Comparison of ENCODE assay signal across 30 cellular contexts in genomic region chr2:167318581-167318980, GRCh38. TPM values are rescaled to one million over a fixed set of nuclear protein-coding genes. Genes with fewer than 3 reads are reported as not detected.
"Had no signal": no experiment of that assay in that cellular context is flagged by ENCODE, and none has a peak within 500 bp of the region (broad histone marks: within the 10 kb centered on the region; RNA-seq: fewer than 3 reads in every experiment).

No MANE protein-coding gene starts in this region.

- H3K4me3 ChIP-seq: left lung, lower lobe of right lung, neural progenitor cell, right atrium auricular region, right lobe of liver, smooth muscle cell, suprapubic skin, thoracic aorta, tibial artery, upper lobe of right lung had no signal

- H3K27ac ChIP-seq: left lung, lower lobe of right lung, neural progenitor cell, neutrophil, parathyroid adenoma, right atrium auricular region, right lobe of liver, suprapubic skin, thoracic aorta, tibial artery, upper lobe of right lung had no signal

- H3K4me1 ChIP-seq: left lung, lower lobe of right lung, neural progenitor cell, parathyroid adenoma, right atrium auricular region, right lobe of liver, suprapubic skin, tibial artery, upper lobe of right lung had no signal

- H3K36me3 ChIP-seq: left lung, lower lobe of right lung, neural progenitor cell, neutrophil, right atrium auricular region, right lobe of liver, suprapubic skin, thoracic aorta, tibial artery, upper lobe of right lung had no signal

- H3K27me3 ChIP-seq: left lung, neural progenitor cell, neutrophil, right atrium auricular region, right lobe of liver, suprapubic skin, tibial artery, upper lobe of right lung had no signal

- H3K9me3 ChIP-seq: left lung, lower lobe of right lung, neutrophil, right atrium auricular region, right lobe of liver, suprapubic skin, thoracic aorta, tibial artery, upper lobe of right lung had no signal

- DNase-seq: hypothalamus; immature natural killer cell; kidney; left colon; left lung; lower lobe of right lung; mammary epithelial cell; mesenchymal stem cell; naive B cell; natural killer cell; nephron progenitor cell; occipital lobe; right lobe of liver; stimulated activated CD4-positive, alpha-beta T cell treated with anti-CD3 and anti-CD28 coated beads, Interleukin-12 subunit alpha, Interleukin-12 subunit beta, amount 100 ng/mL, for 4 hours; stimulated activated CD4-positive, alpha-beta T cell treated with anti-CD3 and anti-CD28 coated beads, Interleukin-15, amount 100 ng/mL, for 24 hours; stimulated activated CD4-positive, alpha-beta T cell treated with anti-CD3 and anti-CD28 coated beads, Interleukin-2, amount 100 ng/mL, for 24 hours; stimulated activated CD4-positive, alpha-beta T cell treated with anti-CD3 and anti-CD28 coated beads, Interleukin-4, amount 100 ng/mL, for 1 hour; stimulated activated naive CD4-positive, alpha-beta T cell; tibial artery; trophoblast cell; upper lobe of right lung had no signal

- ATAC-seq: left colon; left lung; lower lobe of right lung; natural killer cell; right lobe of liver; stimulated activated effector memory CD8-positive, alpha-beta T cell treated with anti-CD3 and anti-CD28 coated beads, Interleukin-12 subunit alpha, Interleukin-12 subunit beta, amount 100 ng/mL, for 72 hours; upper lobe of right lung had no signal

RNA-seq across cellular contexts. Expression of gene B3GALT1, which starts 25.8 kb away (rescaled TPM):
- total RNA-seq: mammary epithelial cell, pulmonary artery endothelial cell had no signal
